Comparison of ENCODE assay signal across 15 cellular contexts in genomic region chr17:28216032-28216431, GRCh38.
A peak's percentile ranks its signal among the peaks of the same experiment; 100 is the strongest.
DNase-seq lines count a peak whose midpoint lies in the region; ATAC-seq, FAIRE-seq and TF ChIP-seq lines count a peak whose summit lies in the region.
"Had no signal": no experiment of that assay in that cellular context is flagged by ENCODE, and none has a peak within 500 bp of the region (broad histone marks: within the 10 kb centered on the region; RNA-seq: fewer than 3 reads in every experiment).

No MANE protein-coding gene starts in this region.

- no peaks in the 10 kb centered on the region for H3K9me2 ChIP-seq in PC-9 (ENCODE audit: insufficient read depth)

- no peaks in the 10 kb centered on the region for H3K27me3 ChIP-seq in IMR-90 (ENCODE audit: control insufficient read depth, insufficient read depth, low read length)
- no peaks in the 10 kb centered on the region for H3K27me3 ChIP-seq in PC-9 (ENCODE audit: insufficient read depth, low read depth)
- no peaks in the 10 kb centered on the region for H3K27me3 ChIP-seq in GM12878 (replicated peaks in 1 of 2; ENCODE audit: control insufficient read depth in 2 of 2, insufficient read depth in 2 of 2, low read length in 1 of 2)

- no peak overlapping the region for H2BK5ac ChIP-seq in IMR-90 (ENCODE audit: low read depth, low read length, poor library complexity, severe bottlenecking)

- no peak overlapping the region for H4K8ac ChIP-seq in IMR-90 (ENCODE audit: low read depth in 2 of 2, low read length in 2 of 2)

- no peak overlapping the region for H3K14ac ChIP-seq in IMR-90 (replicated peaks; ENCODE audit: low read depth, low read length)

- no peak overlapping the region for H4K5ac ChIP-seq in IMR-90 (ENCODE audit: low read depth, low read length)

- H2AFZ ChIP-seq in IMR-90 (replicated peaks; ENCODE audit: low read length, poor library complexity) (peak overlapping the region; percentile 46), PC-9 (no peak overlapping the region), GM12878 (ENCODE audit: control insufficient read depth, low read depth, low read length) (no peak overlapping the region)

- H2BK120ac ChIP-seq in IMR-90 (ENCODE audit: low read depth, low read length), result no peak overlapping the region

- CTCF ChIA-PET in IMR-90 (lab: Yijun Ruan, JAX) (no interaction called here), PC-9 (lab: Charles Lee) (no interaction called here), GM12878 (lab: Yijun Ruan, JAX) (no interaction called here)

- H3K4me1 ChIP-seq in IMR-90 (ENCODE audit: control insufficient read depth, insufficient read depth, low read length), result no peaks in the 10 kb centered on the region
- no peaks in the 10 kb centered on the region; the same call in 1 of the 2 replicates for H3K4me1 ChIP-seq in PC-9 (replicated peaks; ENCODE audit: insufficient read depth)
- no peaks in the 10 kb centered on the region for H3K4me1 ChIP-seq in GM12878 (ENCODE audit: control insufficient read depth, insufficient read depth, low read length)

- H2AK9ac ChIP-seq in IMR-90 (replicated peaks; ENCODE audit: low read depth, low read length, poor library complexity), result peak overlapping the region; percentile 33

- SMC1A ChIA-PET in GM12878 (lab: Charles Lee; ENCODE audit: uncharacterized antibody, unreplicated experiment), result no interaction called here

- intact Hi-C loops in IMR-90 (cut with micrococcal nuclease) (no loop called here), PC-9 (cut with micrococcal nuclease; ENCODE audit: unreplicated experiment) (no loop called here), GM12878 (cut with micrococcal nuclease; ENCODE audit: unreplicated experiment) (no loop called here)

- no peak for ATAC-seq in IMR-90 (ENCODE audit: low read depth)
- peak; percentile 50 for ATAC-seq in GM12878
- ATAC-seq in stimulated activated memory B cell treated with anti-CD40 and anti-IgM and Interleukin-4, amounts not matched to agents 10 μg/mL and 1 μg/mL and 100 μg/mL, for 72 hours, result peak; percentile 83

- H2AK5ac ChIP-seq in IMR-90 (ENCODE audit: low read depth, low read length), result no peak overlapping the region

- H3K23ac ChIP-seq in IMR-90 (ENCODE audit: low read depth, low read length), result no peak overlapping the region

- dilution Hi-C loops in IMR-90 (cut with HindIII; ENCODE audit: low sequenced_read_pairs, unreplicated experiment), result no loop called here

- H3K27me3 Mint-ChIP-seq in stimulated activated memory B cell treated with anti-CD40 and anti-IgM and Interleukin-4, amounts not matched to agents 10 μg/mL and 1 μg/mL and 100 μg/mL, for 72 hours, result no peaks in the 10 kb centered on the region

- H3K36me3 Mint-ChIP-seq in stimulated activated memory B cell treated with anti-CD40 and anti-IgM and Interleukin-4, amounts not matched to agents 10 μg/mL and 1 μg/mL and 100 μg/mL, for 72 hours, result peaks cover 8% of the 10 kb centered on the region

- no peak overlapping the region for H3K9ac ChIP-seq in IMR-90 (ENCODE audit: low read depth, low read length)
- H3K9ac ChIP-seq in GM12878 (ENCODE audit: control insufficient read depth, insufficient read depth, low read length), result no peak overlapping the region

- RAD21 ChIA-PET in GM12878 (lab: Charles Lee; ENCODE audit: unreplicated experiment), result no interaction called here

- H3K4me2 ChIP-seq in IMR-90 (ENCODE audit: low read depth, low read length) (no peak overlapping the region), PC-9 (peak overlapping the region; percentile 23; the same call in 1 of the 2 replicates), GM12878 (ENCODE audit: control insufficient read depth, insufficient read depth) (no peak overlapping the region)

- peaks cover 22% of the 10 kb centered on the region for H3K4me1 Mint-ChIP-seq in stimulated activated memory B cell treated with anti-CD40 and anti-IgM and Interleukin-4, amounts not matched to agents 10 μg/mL and 1 μg/mL and 100 μg/mL, for 72 hours

- H3K79me1 ChIP-seq in IMR-90 (ENCODE audit: low read depth in 1 of 2, low read length in 2 of 2), result no peaks in the 10 kb centered on the region

- H3K9me3 ChIP-seq in IMR-90 (ENCODE audit: control insufficient read depth, insufficient read depth, low read length) (peaks cover 3% of the 10 kb centered on the region; the same call in 1 of the 2 replicates), PC-9 (ENCODE audit: insufficient read depth, low read depth) (no peaks in the 10 kb centered on the region; the same call in 1 of the 2 replicates), GM12878 (replicated peaks; ENCODE audit: control insufficient read depth, insufficient read depth, low read length) (peaks cover 2% of the 10 kb centered on the region; the same call in 1 of the 3 replicates)

- BruUV-seq in IMR-90 (replicated peaks; lab: Mats Ljungman, UMichigan) (no TSS peak), PC-9 (replicated peaks; lab: Mats Ljungman, UMichigan) (no TSS peak), GM12878 (replicated peaks; lab: Mats Ljungman, UMichigan) (no TSS peak)

- no peak for DNase-seq in IMR-90
- no peak for DNase-seq in PC-9
- DNase-seq in GM12878 (ENCODE audit: low read depth, low spot score), result no peak
- DNase-seq in NCI-H1092 (lab: John Stamatoyannopoulos, UW), result no peak
- DNase-seq in DMS79 treated with DMSO at 0.1 percent for 48 hours (lab: John Stamatoyannopoulos, UW), result no peak
- no peak for DNase-seq in cerebellar cortex (ENCODE audit: low spot score)
- DNase-seq: COR-L47, DMS153, KBM-7, NCI-H1048, NCI-H146, NCI-H2081, NCI-H510A treated with DMSO at 0.1 percent for 48 hours, SIG-M5 had no signal

- no CpG with 5 or more reads among the region's 3 CpGs for WGBS in IMR-90 (ENCODE audit: extremely low coverage in 2 of 2, insufficient read length in 1 of 2), 2 experiments
- 16% methylated on average over 3 of the region's 3 CpGs for WGBS in GM12878 (ENCODE audit: insufficient coverage, insufficient replicate concordance, low lambda C conversion rate, missing lambda C conversion rate)

- no peak for TF ChIP-seq CTCF in IMR-90 (conservative IDR thresholded peaks at IDR 0.05; ENCODE audit: low read depth, low read length)
- TF ChIP-seq CTCF in PC-9 (conservative IDR thresholded peaks at IDR 0.05), result no peak
- no peak for TF ChIP-seq CTCF in GM12878 (IDR thresholded peaks at IDR 0.05 in 2 of 3, conservative IDR thresholded peaks at IDR 0.05 in 1 of 3; ENCODE audit: control insufficient read depth in 2 of 3, extremely low read depth in 1 of 3, insufficient read depth in 1 of 3, low read depth in 3 of 3, low read length in 3 of 3)

- peak overlapping the region; percentile 69 for H3K27ac Mint-ChIP-seq in stimulated activated memory B cell treated with anti-CD40 and anti-IgM and Interleukin-4, amounts not matched to agents 10 μg/mL and 1 μg/mL and 100 μg/mL, for 72 hours

- H3K27ac ChIP-seq in IMR-90 (ENCODE audit: insufficient read depth, low read length) (no peak overlapping the region), PC-9 (no peak overlapping the region), GM12878 (ENCODE audit: control insufficient read depth, insufficient read depth) (no peak overlapping the region)

- POLR2A ChIA-PET in IMR-90 (lab: Charles Lee; ENCODE audit: unreplicated experiment), result no interaction called here
- POLR2A ChIA-PET in PC-9 (lab: Charles Lee; ENCODE audit: unreplicated experiment), result no interaction called here
- POLR2A ChIA-PET in GM12878 (lab: Charles Lee), result no interaction called here

- H2BK15ac ChIP-seq in IMR-90 (ENCODE audit: low read depth, low read length), result no peak overlapping the region

- no peak overlapping the region for H3K4me3 Mint-ChIP-seq in stimulated activated memory B cell treated with anti-CD40 and anti-IgM and Interleukin-4, amounts not matched to agents 10 μg/mL and 1 μg/mL and 100 μg/mL, for 72 hours

- H3K56ac ChIP-seq in IMR-90 (ENCODE audit: extremely low read depth, insufficient read depth, low read length), result no peak overlapping the region

- H3K4me3 ChIP-seq in IMR-90 (ENCODE audit: insufficient read depth, low read depth, low read length) (no peak overlapping the region), PC-9 (no peak overlapping the region), GM12878 (no peak overlapping the region)

- H2BK20ac ChIP-seq in IMR-90 (ENCODE audit: low read depth, low read length), result no peak overlapping the region

- H3K79me2 ChIP-seq in PC-9 (ENCODE audit: low read depth) (no peaks in the 10 kb centered on the region), GM12878 (ENCODE audit: control insufficient read depth, insufficient read depth, low read length) (no peaks in the 10 kb centered on the region)

- in situ Hi-C loops in IMR-90 (cut with MboI; ENCODE audit: low sequenced_read_pairs), result no loop called here
- in situ Hi-C loops in GM12878 (cut with MboI), result no loop called here

- peaks cover 5% of the 10 kb centered on the region for H3K9me1 ChIP-seq in IMR-90 (ENCODE audit: insufficient read depth, low read length)

- TF ChIP-seq RAD21 in IMR-90 (IDR thresholded peaks at IDR 0.05; ENCODE audit: low read length), result no peak
- no peak for TF ChIP-seq RAD21 in GM12878 (IDR thresholded peaks at IDR 0.05; ENCODE audit: insufficient read depth, low read depth, low read length)

- no peaks in the 10 kb centered on the region for H4K20me1 ChIP-seq in IMR-90 (ENCODE audit: insufficient read depth, low read length)
- H4K20me1 ChIP-seq in PC-9 (ENCODE audit: insufficient read depth), result no peaks in the 10 kb centered on the region
- H4K20me1 ChIP-seq in GM12878 (ENCODE audit: control insufficient read depth, insufficient read depth), result no peaks in the 10 kb centered on the region

- FAIRE-seq in GM12878 (lab: Jason Lieb, UNC), result no peak

- peaks cover 4% of the 10 kb centered on the region for H3K9me3 Mint-ChIP-seq in stimulated activated memory B cell treated with anti-CD40 and anti-IgM and Interleukin-4, amounts not matched to agents 10 μg/mL and 1 μg/mL and 100 μg/mL, for 72 hours

- no peaks in the 10 kb centered on the region for H3F3A ChIP-seq in PC-9 (ENCODE audit: insufficient read depth, low read depth)

- H3K4ac ChIP-seq in IMR-90 (ENCODE audit: low read depth, low read length), result no peak overlapping the region

- H3K36me3 ChIP-seq in IMR-90 (ENCODE audit: control insufficient read depth, insufficient read depth, low read length) (no peaks in the 10 kb centered on the region), PC-9 (ENCODE audit: low read depth) (no peaks in the 10 kb centered on the region), GM12878 (ENCODE audit: control insufficient read depth in 2 of 2, insufficient read depth in 2 of 2, low read length in 1 of 2) (no peaks in the 10 kb centered on the region)

- no peak overlapping the region for H4K91ac ChIP-seq in IMR-90 (ENCODE audit: insufficient read depth, low read depth, low read length)

- TF ChIP-seq EP300 in GM12878 (IDR thresholded peaks at IDR 0.05; ENCODE audit: borderline replicate concordance in 1 of 2, control insufficient read depth in 1 of 2, low read depth in 2 of 2, low read length in 2 of 2), result no peak

- TF ChIP-seq POLR2A in IMR-90 (IDR thresholded peaks at IDR 0.05; ENCODE audit: low read depth, low read length), result no peak
- TF ChIP-seq POLR2A in GM12878 (IDR thresholded peaks at IDR 0.05; ENCODE audit: low read depth, low read length), result no peak

- no peak overlapping the region for H3K18ac ChIP-seq in IMR-90 (ENCODE audit: low read depth, low read length)

TF ChIP-seq in IMR-90, 13 proteins besides CTCF, POLR2A, EP300 and RAD21 (continues in another document):
- no peak for TF ChIP-seq MAZ (IDR thresholded peaks at IDR 0.05; ENCODE audit: borderline replicate concordance, low read depth, low read length)

TF ChIP-seq in GM12878, 131 proteins besides CTCF, POLR2A, EP300 and RAD21 (continues in another document):
- peak; percentile 73 for TF ChIP-seq MEF2B (IDR thresholded peaks at IDR 0.05; ENCODE audit: partially characterized antibody, poor library complexity, severe bottlenecking)
